ENCODE assay signal across 1 cellular context in genomic region chr7:51219261-51219988, GRCh38.
A peak's percentile ranks its signal among the peaks of the same experiment; 100 is the strongest.
TF ChIP-seq lines count a peak whose summit lies in the region.

No MANE protein-coding gene starts in this region.

TF ChIP-seq in K562, 482 proteins besides CTCF, POLR2A, EP300 and RAD21:
- TF ChIP-seq ZBTB33 (CRISPR knock-in tag; IDR thresholded peaks at IDR 0.05), result peak; percentile 76
- no peak for TF ChIP-seq ELK1 (CRISPR knock-in tag; IDR thresholded peaks at IDR 0.05)
- no peak for TF ChIP-seq HDAC8 (tag; IDR thresholded peaks at IDR 0.05)
- no peak for TF ChIP-seq NRF1 (conservative IDR thresholded peaks at IDR 0.05 in 1 of 2, IDR thresholded peaks at IDR 0.05 in 1 of 2)
- no peak for TF ChIP-seq ZNF280B (CRISPR knock-in tag; IDR thresholded peaks at IDR 0.05)
- TF ChIP-seq ZNF644 (tag; IDR thresholded peaks at IDR 0.05; ENCODE audit: low read depth), result no peak
TF ChIP-seq in K562: peak in this region for 1.
